In the genomic region with DNA sequence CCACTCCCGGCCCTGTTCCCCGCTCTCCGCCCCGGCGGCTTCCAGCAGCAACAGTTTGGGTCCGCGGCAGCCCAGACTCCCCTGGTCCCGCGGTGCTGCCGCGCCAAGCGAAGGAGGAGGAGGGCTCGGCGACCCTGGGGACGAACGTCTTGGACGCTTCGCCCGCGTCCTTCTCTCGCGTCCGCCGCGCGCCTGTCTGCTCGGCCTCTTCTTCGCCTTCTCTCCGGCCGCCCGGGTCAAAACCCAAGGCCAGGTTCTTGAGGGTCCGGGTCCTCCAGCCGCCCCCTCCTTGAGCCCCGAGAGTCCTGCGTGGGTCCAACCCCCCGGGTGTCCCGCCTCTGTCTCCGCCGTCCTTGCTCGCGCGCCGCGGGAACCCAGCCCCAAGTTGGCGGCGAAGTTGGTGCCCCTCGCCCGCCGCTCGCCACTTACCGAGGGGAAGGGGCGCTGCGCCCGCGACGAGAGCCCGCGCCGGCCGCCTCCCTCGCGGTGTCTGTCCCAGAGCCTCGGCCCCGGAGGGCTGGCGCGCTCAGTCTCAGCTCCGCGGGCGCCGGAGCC, we compare ENCODE assay signal across 11 cellular contexts. TPM values are rescaled to one million over a fixed set of nuclear protein-coding genes. Genes with fewer than 3 reads are reported as not detected.
DNase-seq lines count a peak whose midpoint lies in the region; ATAC-seq and TF ChIP-seq lines count a peak whose summit lies in the region.
"Had no signal": no experiment of that assay in that cellular context is flagged by ENCODE, and none has a peak within 500 bp of the region (broad histone marks: within the 10 kb centered on the region; RNA-seq: fewer than 3 reads in every experiment).

No MANE protein-coding gene starts in this region.

- DNase-seq in A673 (ENCODE audit: low spot score) (no peak), GM23338 (ENCODE audit: low spot score) (peak; percentile 37), coronary artery (ENCODE audit: low spot score) (no peak), natural killer cell (no peak), G401 (ENCODE audit: low spot score) (no peak), NCI-H2196 (lab: John Stamatoyannopoulos, UW; ENCODE audit: unreplicated experiment) (no peak), iPS-NIHi7 (ENCODE audit: extremely low spot score) (no peak)
- DNase-seq: activated effector memory CD4-positive, alpha-beta T cell treated with anti-CD3 and anti-CD28 coated beads, Interleukin-2, amount 50 U/mL, for 16 hours; islet precursor cell had no signal

- H3K36me3 Mint-ChIP-seq in GM23338 (ENCODE audit: low read depth) (peaks cover 11% of the 10 kb centered on the region; the same call in 2 of the 3 replicates), natural killer cell (no peaks in the 10 kb centered on the region)

- POLR2A ChIA-PET in A673 (lab: Charles Lee; ENCODE audit: low non-redundant PET): no interaction called here

- intact Hi-C loops in A673 (cut with micrococcal nuclease; ENCODE audit: unreplicated experiment): loop anchor here (5.0 kb wide), 1 partner anchor 39 kb away; no protein-coding TSS in a partner anchor
- intact Hi-C loops in natural killer cell (cut with micrococcal nuclease): no loop called here

- peaks cover 30% of the 10 kb centered on the region for H3K27me3 ChIP-seq in A673 (replicated peaks; ENCODE audit: insufficient read depth, low read depth, low read length, poor library complexity)
- H3K27me3 ChIP-seq in GM23338 (ENCODE audit: insufficient read depth): peaks cover 63% of the 10 kb centered on the region

- no TSS peak for BruUV-seq in A673 (replicated peaks; lab: Mats Ljungman, UMichigan)

- peak overlapping the region; percentile 32; the same call in 1 of the 2 replicates for H2AFZ ChIP-seq in GM23338

- no peaks in the 10 kb centered on the region for H3K79me2 ChIP-seq in GM23338 (replicated peaks; ENCODE audit: insufficient read depth)

- no peaks in the 10 kb centered on the region for H3K9me3 ChIP-seq in A673 (ENCODE audit: low read depth, low read length, poor library complexity, severe bottlenecking)

- no peaks in the 10 kb centered on the region; the same call in 1 of the 2 replicates for H4K20me1 ChIP-seq in GM23338 (replicated peaks; ENCODE audit: insufficient read depth)

- TF ChIP-seq CTCF in A673 (conservative IDR thresholded peaks at IDR 0.05; ENCODE audit: low read depth, low read length) (no peak), GM23338 (conservative IDR thresholded peaks at IDR 0.05; ENCODE audit: low read depth in 2 of 2) (no peak), coronary artery (IDR thresholded peaks at IDR 0.05) (no peak), natural killer cell (IDR thresholded peaks at IDR 0.05) (no peak)

- H3K4me3 Mint-ChIP-seq in GM23338: peak overlapping the region; percentile 61; the same call in 2 of the 3 replicates
- peak overlapping the region; percentile 35 for H3K4me3 Mint-ChIP-seq in natural killer cell

- peaks cover 12% of the 10 kb centered on the region for H3K4me1 Mint-ChIP-seq in GM23338
- peaks cover 6 to 31% of the 10 kb centered on the region in 2 donors for H3K4me1 Mint-ChIP-seq in natural killer cell

- no peaks in the 10 kb centered on the region for H3K9me3 Mint-ChIP-seq in GM23338
- no peaks in the 10 kb centered on the region for H3K9me3 Mint-ChIP-seq in natural killer cell

- ATAC-seq in GM23338 (peak; percentile 2), natural killer cell (no peak), GM19023 (IDR thresholded peaks at IDR 0.05; ENCODE audit: unreplicated experiment) (no peak)

- peak overlapping the region; percentile 84 for H3K4me2 ChIP-seq in GM23338

- H3K9me2 ChIP-seq in GM23338 (ENCODE audit: insufficient read depth): no peaks in the 10 kb centered on the region

- H3K4me1 ChIP-seq in A673 (ENCODE audit: insufficient read depth, low read length, poor library complexity, severe bottlenecking) (peaks cover 21% of the 10 kb centered on the region), GM23338 (ENCODE audit: insufficient read depth) (peaks cover 4% of the 10 kb centered on the region; the same call in 1 of the 2 replicates)

- in situ Hi-C loops in G401 (cut with HindIII; ENCODE audit: low sequenced_read_pairs): no loop called here

- H3K27me3 Mint-ChIP-seq in GM23338 (ENCODE audit: insufficient read depth, low read depth, poor library complexity) (peaks cover 60% of the 10 kb centered on the region), natural killer cell (ENCODE audit: low read depth in 2 of 2) (peaks cover 33 to 52% of the 10 kb centered on the region in 2 donors)

- peak overlapping the region; percentile 49 for H3K4me3 ChIP-seq in A673 (ENCODE audit: low read depth, low read length, poor library complexity, severe bottlenecking)
- H3K4me3 ChIP-seq in GM23338: peak overlapping the region; percentile 60
- H3K4me3 ChIP-seq in coronary artery: peak overlapping the region; percentile 66

- H3K27ac ChIP-seq in A673 (ENCODE audit: low read depth, low read length, poor library complexity, severe bottlenecking): no peak overlapping the region
- H3K27ac ChIP-seq in GM23338 (ENCODE audit: low read depth): no peak overlapping the region
- no peak overlapping the region for H3K27ac ChIP-seq in coronary artery

- H3F3A ChIP-seq in GM23338 (replicated peaks; ENCODE audit: low read depth): peaks cover 8% of the 10 kb centered on the region; the same call in 1 of the 2 replicates

- CTCF ChIA-PET in A673 (lab: Charles Lee): interaction anchor here (0.6 to 2.6 kb wide), 8 partner anchors 35 to 614 kb away, joined by 3 to 15 read pairs (median 4); partner anchors contain the start of gene NAT9

- no peak overlapping the region for H3K27ac Mint-ChIP-seq in GM23338
- H3K27ac Mint-ChIP-seq in natural killer cell: no peak overlapping the region

- H3K36me3 ChIP-seq in A673 (ENCODE audit: insufficient read depth, low read length, poor library complexity, severe bottlenecking) (no peaks in the 10 kb centered on the region), GM23338 (ENCODE audit: insufficient read depth) (no peaks in the 10 kb centered on the region)

TF ChIP-seq in GM23338, 12 proteins besides CTCF, POLR2A, EP300 and RAD21:
- no peak for TF ChIP-seq STAT1 (IDR thresholded peaks at IDR 0.05; ENCODE audit: unreplicated experiment)
- no peak for TF ChIP-seq CREB1 (CRISPR knock-in tag; IDR thresholded peaks at IDR 0.05; ENCODE audit: low read depth)
- peak; percentile 82 for TF ChIP-seq EZH2 (IDR thresholded peaks at IDR 0.05; ENCODE audit: low read depth, unreplicated experiment)

RNA-seq across cellular contexts. Expression of gene GRIN2C, which starts 1.4 kb away (rescaled TPM):
- 0.09 and 0.24 TPM in 2 replicates for total RNA-seq in A673 (2021)
- 0.10 TPM in 1 of 2 replicates, not detected in the other for total RNA-seq in GM23338 (2014; rRNA removed; shearing (Covaris generic))
- 0.07 and 0.19 TPM in 2 replicates for polyA plus RNA-seq in GM23338 (2016; fragmentation: Nextera tagmentation; extraction: Ambion mirVana)
- total RNA-seq in natural killer cell: not detected
- total RNA-seq in G401 (2014; rRNA removed; shearing (Covaris generic)): 0.37 and 1.3 TPM in 2 replicates

RNA-seq across cellular contexts. Expression of gene FDXR, which starts 11.7 kb away (rescaled TPM):
- total RNA-seq in A673 (2021) (17.8 and 22.3 TPM in 2 replicates), natural killer cell (1 to 10 TPM; 4.5 to 9.1 (median 7.8) TPM)
- 33.1 and 34.5 TPM in 2 replicates for total RNA-seq in GM23338 (2014; rRNA removed; shearing (Covaris generic))
- 19.9 and 21.7 TPM in 2 replicates for polyA plus RNA-seq in GM23338 (2016; fragmentation: Nextera tagmentation; extraction: Ambion mirVana)
- 120 and 154 TPM in 2 replicates for total RNA-seq in G401 (2014; rRNA removed; shearing (Covaris generic))

RNA-seq across cellular contexts. Expression of gene FADS6, which starts 32.4 kb away (rescaled TPM):
- not detected in 2 replicates for total RNA-seq in A673 (2021)
- total RNA-seq in GM23338 (2014; rRNA removed; shearing (Covaris generic)): 0.73 and 1.6 TPM in 2 replicates
- polyA plus RNA-seq in GM23338 (2016; fragmentation: Nextera tagmentation; extraction: Ambion mirVana): 0.35 and 0.42 TPM in 2 replicates
- total RNA-seq in natural killer cell: not detected
- not detected in 2 replicates for total RNA-seq in G401 (2014; rRNA removed; shearing (Covaris generic))
- total RNA-seq: renal cortical epithelial cell had no signal
